Comparison of ENCODE assay signal across 5 cellular contexts in genomic region chr7:40619647-40620046, GRCh38.
"Had no signal": no experiment of that assay in that cellular context is flagged by ENCODE, and none has a peak within 500 bp of the region (broad histone marks: within the 10 kb centered on the region; RNA-seq: fewer than 3 reads in every experiment).

No MANE protein-coding gene starts in this region.

- H3K27ac ChIP-seq: HL-60 had no signal

- H3K4me1 Mint-ChIP-seq: IgD-negative memory B cell had no signal

- DNase-seq: IMR-90, KBM-7 had no signal

- H3K4me3 ChIP-seq: K562 had no signal

- H3K27me3 Mint-ChIP-seq: IgD-negative memory B cell had no signal

- H3K36me3 Mint-ChIP-seq: IgD-negative memory B cell had no signal

- H3K4me3 Mint-ChIP-seq: IgD-negative memory B cell had no signal

- ATAC-seq: K562 had no signal
